Comparison of ENCODE assay signal across 10 cellular contexts in genomic region chr12:53696285-53696654, GRCh38. TPM values are rescaled to one million over a fixed set of nuclear protein-coding genes. Genes with fewer than 3 reads are reported as not detected.
DNase-seq lines count a peak whose midpoint lies in the region; TF ChIP-seq lines count a peak whose summit lies in the region.
"Had no signal": no experiment of that assay in that cellular context is flagged by ENCODE, and none has a peak within 500 bp of the region (broad histone marks: within the 10 kb centered on the region; RNA-seq: fewer than 3 reads in every experiment).

No MANE protein-coding gene starts in this region.

- peak overlapping the region; percentile 79 for H3K4me3 Mint-ChIP-seq in type B pancreatic cell

- H3K9me3 ChIP-seq in ascending aorta: no peaks in the 10 kb centered on the region

- intact Hi-C loops in ascending aorta (cut with DNase I): no loop called here

- H3K36me3 ChIP-seq in ascending aorta: no peaks in the 10 kb centered on the region

- peak overlapping the region; percentile 82 for H3K27ac ChIP-seq in epithelial cell of prostate
- H3K27ac ChIP-seq in ascending aorta: no peak overlapping the region

- TF ChIP-seq CTCF in type B pancreatic cell (conservative IDR thresholded peaks at IDR 0.05) (no peak), ascending aorta (IDR thresholded peaks at IDR 0.05) (no peak)

- H3K9me3 Mint-ChIP-seq in type B pancreatic cell: peaks cover 3% of the 10 kb centered on the region
- H3K9me3 Mint-ChIP-seq: T-helper 1 cell treated with Interleukin-12 subunit alpha and Interleukin-12 subunit beta and Interleukin-4 antibody, amounts not matched to agents 30 μg/mL and 1 μg/mL, for 36 hours had no signal

- DNase-seq in EH (ENCODE audit: low read depth): peak; percentile 81
- peak; percentile 87 for DNase-seq in LHCN-M2 (ENCODE audit: low read depth)
- DNase-seq in SHP77 (lab: John Stamatoyannopoulos, UW): peak; percentile 93 to 94
- peak; percentile 80 for DNase-seq in epithelial cell of prostate (ENCODE audit: low read depth, low spot score)
- peak; percentile 96 for DNase-seq in medulla oblongata (ENCODE audit: extremely low spot score)
- DNase-seq in type B pancreatic cell (ENCODE audit: extremely low spot score, unreplicated experiment): no peak
- no peak for DNase-seq in central memory CD4-positive, alpha-beta T cell
- no peak for DNase-seq in ascending aorta (ENCODE audit: low spot score in 2 of 2)

- H3K36me3 Mint-ChIP-seq in type B pancreatic cell: no peaks in the 10 kb centered on the region

- peak overlapping the region in 1 of 2 donors; percentile 37 for H3K4me3 ChIP-seq in ascending aorta

- peaks cover 92% of the 10 kb centered on the region for H3K27me3 Mint-ChIP-seq in type B pancreatic cell

- H3K27ac Mint-ChIP-seq in type B pancreatic cell: peak overlapping the region; percentile 17
- H3K27ac Mint-ChIP-seq: T-helper 1 cell treated with Interleukin-12 subunit alpha and Interleukin-12 subunit beta and Interleukin-4 antibody, amounts not matched to agents 30 μg/mL and 1 μg/mL, for 36 hours had no signal

- H3K4me1 ChIP-seq in ascending aorta: peaks cover 0 to 6% of the 10 kb centered on the region in 2 donors

- peaks cover 8% of the 10 kb centered on the region for H3K27me3 ChIP-seq in ascending aorta

- peaks cover 15% of the 10 kb centered on the region for H3K4me1 Mint-ChIP-seq in type B pancreatic cell (ENCODE audit: unreplicated experiment)

RNA-seq across cellular contexts. Expression of gene ATP5MC2, which starts 20.4 kb away (rescaled TPM):
- total RNA-seq in LHCN-M2 (2014; rRNA removed): 412 and 417 TPM in 2 replicates
- 531 TPM for polyA plus RNA-seq in LHCN-M2 (2012)
- 312 and 402 TPM in 2 replicates for total RNA-seq in type B pancreatic cell (ENCODE audit: low replicate concordance)
- total RNA-seq in ascending aorta: 284 TPM

RNA-seq across cellular contexts. Expression of gene CALCOCO1, which starts 31.0 kb away (rescaled TPM):
- total RNA-seq in LHCN-M2 (2014; rRNA removed): 49.0 and 69.4 TPM in 2 replicates
- 74.8 TPM for polyA plus RNA-seq in LHCN-M2 (2012)
- 66.2 and 86.7 TPM in 2 replicates for total RNA-seq in type B pancreatic cell (ENCODE audit: low replicate concordance)
- total RNA-seq in ascending aorta: 258 TPM

RNA-seq across cellular contexts. Expression of gene CISTR, which starts 55.5 kb away (rescaled TPM):
- not detected in 2 replicates for total RNA-seq in LHCN-M2 (2014; rRNA removed)
- not detected for polyA plus RNA-seq in LHCN-M2 (2012)
- total RNA-seq in type B pancreatic cell (ENCODE audit: low replicate concordance): not detected in 2 replicates
- total RNA-seq in ascending aorta: not detected
- polyA plus RNA-seq: thymus had no signal

Comparison
In these comparisons a context has a peak if more than half of its experiments do, and no peak if none do; other contexts are left out.
1. DNase-seq: peak in EH (single experiment), LHCN-M2 (single experiment), SHP77 (2 of 2), epithelial cell of prostate (single experiment) and medulla oblongata (single experiment); none in type B pancreatic cell (single experiment), central memory CD4-positive, alpha-beta T cell (single experiment) and ascending aorta (0 of 2).